Comparison of ENCODE assay signal across 9 cellular contexts in genomic region chr11:72102631-72102945, GRCh38. TPM values are rescaled to one million over a fixed set of nuclear protein-coding genes. Genes with fewer than 3 reads are reported as not detected.
DNase-seq lines count a peak whose midpoint lies in the region; ATAC-seq and TF ChIP-seq lines count a peak whose summit lies in the region.
"Had no signal": no experiment of that assay in that cellular context is flagged by ENCODE, and none has a peak within 500 bp of the region (broad histone marks: within the 10 kb centered on the region; RNA-seq: fewer than 3 reads in every experiment).

No MANE protein-coding gene starts in this region.

- intact Hi-C loops in PC-3 (cut with micrococcal nuclease): loop anchor here (5.0 kb wide), 1 partner anchor 80 kb away; no protein-coding TSS in a partner anchor

- H3K79me2 ChIP-seq in PC-3 (ENCODE audit: low read length): peaks cover 31% of the 10 kb centered on the region
- peaks cover 12% of the 10 kb centered on the region for H3K79me2 ChIP-seq in parathyroid adenoma

- H3K36me3 ChIP-seq in PC-3 (ENCODE audit: low read depth, low read length) (peaks cover 14% of the 10 kb centered on the region; the same call in 1 of the 2 replicates), parathyroid adenoma (ENCODE audit: control insufficient read depth, insufficient read depth, low read length) (no peaks in the 10 kb centered on the region)

- H2AFZ ChIP-seq in PC-3 (ENCODE audit: low read length): peak overlapping the region; percentile 81
- H2AFZ ChIP-seq in parathyroid adenoma: peak overlapping the region; percentile 86

- peak overlapping the region; percentile 95 for H3K4me3 ChIP-seq in GM12864 (ENCODE audit: low read depth, low read length)
- peak overlapping the region; percentile 83 for H3K4me3 ChIP-seq in PC-3 (ENCODE audit: low read length)
- H3K4me3 ChIP-seq in parathyroid adenoma (ENCODE audit: low read depth, low read length): peak overlapping the region; percentile 87

- H3K4me1 ChIP-seq in PC-3 (ENCODE audit: insufficient read depth, low read length) (peaks cover 18% of the 10 kb centered on the region), parathyroid adenoma (peaks cover 5% of the 10 kb centered on the region)

- H3F3A ChIP-seq in PC-3 (ENCODE audit: low read length, unreplicated experiment): no peaks in the 10 kb centered on the region

- no peaks in the 10 kb centered on the region for H4K20me1 ChIP-seq in PC-3 (ENCODE audit: low read length)

- H3K27me3 ChIP-seq in PC-3 (ENCODE audit: low read length) (no peaks in the 10 kb centered on the region), parathyroid adenoma (ENCODE audit: control insufficient read depth, insufficient read depth, low read length) (no peaks in the 10 kb centered on the region)

- H3K9ac ChIP-seq in PC-3 (ENCODE audit: low read length) (peak overlapping the region; percentile 97), parathyroid adenoma (peak overlapping the region; percentile 87)

- H3K27ac ChIP-seq in PC-3 (ENCODE audit: low read length): peak overlapping the region; percentile 81
- peak overlapping the region; percentile 94 for H3K27ac ChIP-seq in epithelial cell of prostate
- peak overlapping the region; percentile 91 for H3K27ac ChIP-seq in parathyroid adenoma

- ATAC-seq in PC-3 (no peak; the same call in 1 of the 2 replicates), GM19455 (IDR thresholded peaks at IDR 0.05; ENCODE audit: unreplicated experiment) (no peak)

- no peaks in the 10 kb centered on the region for H3K9me3 ChIP-seq in PC-3 (ENCODE audit: low read length)
- H3K9me3 ChIP-seq in parathyroid adenoma (ENCODE audit: control insufficient read depth, low read length): no peaks in the 10 kb centered on the region

- POLR2A ChIA-PET in PC-3 (lab: Charles Lee; ENCODE audit: unreplicated experiment): interaction anchor here (0.7 kb wide), 1 partner anchor 312 kb away, joined by 8 read pairs; no protein-coding TSS in a partner anchor

- CTCF ChIA-PET in PC-3 (lab: Charles Lee): no interaction called here

- DNase-seq in GM12864 (ENCODE audit: low read depth) (no peak), PC-3 (no peak), epithelial cell of prostate (ENCODE audit: low read depth, low spot score) (no peak), GOT3 (lab: John Stamatoyannopoulos, UW) (no peak), HCEC 1CT (no peak)
- no peak for DNase-seq in stimulated activated CD4-positive, alpha-beta T cell treated with anti-CD3 and anti-CD28 coated beads, Interleukin-1b, Interleukin-23, amount 100 ng/mL, for 48 hours

- no peak for TF ChIP-seq CTCF in GM12864 (IDR thresholded peaks at IDR 0.05; ENCODE audit: low read depth, low read length, missing control alignments)
- no peak for TF ChIP-seq CTCF in PC-3 (conservative IDR thresholded peaks at IDR 0.05; ENCODE audit: low read depth, low read length)
- TF ChIP-seq CTCF in parathyroid adenoma (IDR thresholded peaks at IDR 0.05): no peak

- no peaks in the 10 kb centered on the region for H3K9me2 ChIP-seq in PC-3 (replicated peaks; ENCODE audit: low read length)

- H3K4me2 ChIP-seq in PC-3 (ENCODE audit: low read length) (peak overlapping the region; percentile 92), parathyroid adenoma (ENCODE audit: low read length) (peak overlapping the region; percentile 95)

- BruUV-seq in PC-3 (replicated peaks; lab: Mats Ljungman, UMichigan): TSS peak; percentile 64

RNA-seq across cellular contexts. Expression of gene LAMTOR1, which starts 0.5 kb away (rescaled TPM):
- total RNA-seq in PC-3 (2014; rRNA removed): 160 and 169 TPM in 2 replicates

RNA-seq across cellular contexts. Expression of gene TOMT, which starts 3.1 kb away (rescaled TPM):
- not detected in 2 replicates for total RNA-seq in PC-3 (2014; rRNA removed)
- total RNA-seq: renal cortical epithelial cell had no signal

RNA-seq across cellular contexts. Expression of gene ANAPC15, which starts 9.9 kb away (rescaled TPM):
- total RNA-seq in PC-3 (2014; rRNA removed): 65.4 and 68.8 TPM in 2 replicates

RNA-seq across cellular contexts. Expression of gene LRRC51, which starts 21.9 kb away (rescaled TPM):
- 5.8 and 6.6 TPM in 2 replicates for total RNA-seq in PC-3 (2014; rRNA removed)

RNA-seq across cellular contexts. Expression of gene NUMA1, which starts 22.2 kb away (rescaled TPM):
- 145 and 202 TPM in 2 replicates for total RNA-seq in PC-3 (2014; rRNA removed)
